8 cellular contexts compared by ENCODE assay signal in genomic region chr1:180911640-180912161, GRCh38. TPM values are rescaled to one million over a fixed set of nuclear protein-coding genes. Genes with fewer than 3 reads are reported as not detected.
DNase-seq lines count a peak whose midpoint lies in the region; ATAC-seq and TF ChIP-seq lines count a peak whose summit lies in the region.

No MANE protein-coding gene starts in this region.

- H3K4ac ChIP-seq in trophoblast cell (ENCODE audit: low read depth, low read length) = no peak overlapping the region

- no peak overlapping the region for H3K27ac Mint-ChIP-seq in glutamatergic neuron (ENCODE audit: unreplicated experiment)

- peaks cover 6% of the 10 kb centered on the region for H3K27me3 Mint-ChIP-seq in glutamatergic neuron (ENCODE audit: unreplicated experiment)

- H2AFZ ChIP-seq in trophoblast cell (ENCODE audit: insufficient read depth, low read length, poor library complexity) = peak overlapping the region; percentile 79

- H3K27ac ChIP-seq in SJSA1 = peak overlapping the region; percentile 65
- H3K27ac ChIP-seq in trophoblast cell (ENCODE audit: low read depth, low read length) = no peak overlapping the region

- no peaks in the 10 kb centered on the region for H3K36me3 Mint-ChIP-seq in glutamatergic neuron (ENCODE audit: unreplicated experiment)

- no peaks in the 10 kb centered on the region for H3K27me3 ChIP-seq in SJSA1 (replicated peaks)
- peaks cover 15% of the 10 kb centered on the region for H3K27me3 ChIP-seq in trophoblast cell (ENCODE audit: insufficient read depth, low read length)

- no peak overlapping the region for H3K14ac ChIP-seq in trophoblast cell (ENCODE audit: low read length)

- H2AK5ac ChIP-seq in trophoblast cell (ENCODE audit: low read length) = no peak overlapping the region

- H2BK12ac ChIP-seq in trophoblast cell (ENCODE audit: low read length) = no peak overlapping the region

- peaks cover 8% of the 10 kb centered on the region for H3K79me1 ChIP-seq in trophoblast cell (ENCODE audit: low read length)

- no peak overlapping the region for H2BK120ac ChIP-seq in trophoblast cell (ENCODE audit: insufficient read depth, low read length, poor library complexity)

- H3K4me1 ChIP-seq in ES-I3 (ENCODE audit: insufficient read depth, low read length) = no peaks in the 10 kb centered on the region
- H3K4me1 ChIP-seq in SJSA1 (replicated peaks) = peaks cover 18% of the 10 kb centered on the region
- H3K4me1 ChIP-seq in trophoblast cell (ENCODE audit: control insufficient read depth in 1 of 2, insufficient read depth in 2 of 2, low read length in 2 of 2) = peaks cover 4 to 8% of the 10 kb centered on the region in 2 experiments

- H3K4me1 Mint-ChIP-seq in glutamatergic neuron (ENCODE audit: low read depth, unreplicated experiment) = peaks cover 14% of the 10 kb centered on the region

- H3K9ac ChIP-seq in ES-I3 (ENCODE audit: low read depth, low read length) (peak overlapping the region; percentile 93), trophoblast cell (ENCODE audit: low read length) (no peak overlapping the region)

- H3K4me3 Mint-ChIP-seq in glutamatergic neuron (ENCODE audit: unreplicated experiment) = peak overlapping the region; percentile 69

- no peak overlapping the region for H4K91ac ChIP-seq in trophoblast cell (ENCODE audit: low read depth, low read length)

- peak overlapping the region; percentile 8 for H3K18ac ChIP-seq in trophoblast cell (ENCODE audit: low read length)

- peaks cover 2% of the 10 kb centered on the region for H3K9me3 Mint-ChIP-seq in glutamatergic neuron (ENCODE audit: unreplicated experiment)

- H3K4me3 ChIP-seq in SJSA1 (peak overlapping the region; percentile 73), trophoblast cell (ENCODE audit: low read depth, low read length) (no peak overlapping the region)

- no peak for DNase-seq in SJSA1 (ENCODE audit: low read depth in 1 of 2, low spot score in 2 of 2)
- DNase-seq in glutamatergic neuron = no peak
- peak; percentile 24 to 48 for DNase-seq in trophoblast cell
- no peak for DNase-seq in iPS-NIHi7 (ENCODE audit: extremely low spot score)
- DNase-seq in NCI-H1436 treated with DMSO at 0.1 percent for 48 hours (lab: John Stamatoyannopoulos, UW) = no peak
- no peak for DNase-seq in NCI-H2227 (lab: John Stamatoyannopoulos, UW; ENCODE audit: unreplicated experiment)

- H3K23ac ChIP-seq in trophoblast cell (ENCODE audit: low read length) = no peak overlapping the region

- H3K79me2 ChIP-seq in trophoblast cell (ENCODE audit: control insufficient read depth, insufficient read depth, low read length, poor library complexity) = no peaks in the 10 kb centered on the region

- H3K4me2 ChIP-seq in trophoblast cell (ENCODE audit: low read length) = peak overlapping the region; percentile 75

- no peaks in the 10 kb centered on the region for H3K9me3 ChIP-seq in ES-I3 (ENCODE audit: control insufficient read depth, insufficient read depth, low read length)
- H3K9me3 ChIP-seq in SJSA1 (replicated peaks) = no peaks in the 10 kb centered on the region
- H3K9me3 ChIP-seq in trophoblast cell (ENCODE audit: insufficient read depth, low read depth, low read length) = peaks cover 2% of the 10 kb centered on the region

- H3K36me3 ChIP-seq in ES-I3 (ENCODE audit: insufficient read depth, low read length) (no peaks in the 10 kb centered on the region), SJSA1 (peaks cover 6% of the 10 kb centered on the region), trophoblast cell (ENCODE audit: control insufficient read depth in 1 of 2, insufficient read depth in 2 of 2, low read length in 2 of 2) (no peaks in the 10 kb centered on the region)

- no CpG with 5 or more reads among the region's 15 CpGs for WGBS in trophoblast cell (ENCODE audit: extremely low coverage, insufficient coverage, insufficient read length)

- H4K8ac ChIP-seq in trophoblast cell (ENCODE audit: low read depth, low read length) = peak overlapping the region; percentile 37

- TF ChIP-seq CTCF in glutamatergic neuron (IDR thresholded peaks at IDR 0.05; ENCODE audit: partially characterized antibody, unreplicated experiment) = no peak

- no peak overlapping the region for H4K12ac ChIP-seq in trophoblast cell (ENCODE audit: low read depth, low read length)

- ATAC-seq in GM18909 (IDR thresholded peaks at IDR 0.05; ENCODE audit: poor library complexity, unreplicated experiment) = no peak

- H2BK5ac ChIP-seq in trophoblast cell (ENCODE audit: low read depth, low read length, poor library complexity) = no peak overlapping the region

RNA-seq across cellular contexts. Expression of gene KIAA1614, which starts 1.0 kb away (rescaled TPM):
- total RNA-seq in SJSA1 (2014; rRNA removed; shearing (Covaris generic)) = 5.9 and 14.2 TPM in 2 replicates
- total RNA-seq in glutamatergic neuron (ENCODE audit: unreplicated experiment) = 4.1 TPM
- polyA plus RNA-seq in trophoblast cell (2013) = 0.35 and 0.42 TPM in 2 replicates

Comparison
In these comparisons a context has a peak if more than half of its experiments do, and no peak if none do; other contexts are left out.
1. DNase-seq: peak in trophoblast cell (2 of 2); none in SJSA1 (0 of 2), glutamatergic neuron (single experiment), iPS-NIHi7 (single experiment), NCI-H1436 treated with DMSO at 0.1 percent for 48 hours (single experiment) and NCI-H2227 (single experiment).